In the genomic region with DNA sequence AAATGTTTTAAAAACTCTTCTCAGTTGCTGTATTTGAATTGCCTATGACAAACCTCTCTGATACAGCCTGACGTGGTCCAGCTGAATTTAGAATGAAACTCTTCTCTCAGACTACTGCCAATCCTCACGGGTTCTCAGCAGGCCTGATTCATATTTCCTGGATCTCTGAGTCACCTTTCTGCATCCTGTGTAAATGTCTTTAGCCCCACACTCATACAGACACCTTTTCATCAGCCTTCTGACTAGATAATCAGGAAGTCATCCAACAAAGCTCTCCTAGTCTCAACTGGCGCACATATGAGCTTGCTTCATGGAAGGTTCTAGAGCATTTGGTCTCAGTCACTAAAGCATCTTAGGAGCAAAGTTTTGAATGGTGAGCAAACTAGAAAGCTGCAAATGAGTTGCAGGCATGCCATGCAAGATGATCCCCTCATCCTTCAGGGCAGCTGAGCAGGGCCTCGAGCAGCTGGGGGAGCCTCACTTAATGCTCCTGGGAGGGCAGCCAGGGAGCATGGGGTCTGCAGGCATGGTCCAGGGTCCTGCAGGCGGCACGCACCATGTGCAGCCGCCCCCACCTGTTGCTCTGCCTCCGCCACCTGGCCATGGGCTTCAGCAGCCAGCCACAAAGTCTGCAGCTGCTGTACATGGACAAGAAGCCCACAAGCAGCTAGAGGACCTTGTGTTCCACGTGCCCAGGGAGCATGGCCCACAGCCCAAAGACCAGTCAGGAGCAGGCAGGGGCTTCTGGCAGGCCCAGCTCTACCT, we compare ENCODE assay signal across 8 cellular contexts.
A peak's percentile ranks its signal among the peaks of the same experiment; 100 is the strongest.
DNase-seq lines count a peak whose midpoint lies in the region; ATAC-seq and TF ChIP-seq lines count a peak whose summit lies in the region.

No MANE protein-coding gene starts in this region.

- H3K36me3 ChIP-seq in gastrocnemius medialis: no peaks in the 10 kb centered on the region

- H3K27ac ChIP-seq in gastrocnemius medialis: peak overlapping the region in 1 of 4 donors; percentile 63

- intact Hi-C loops in gastrocnemius medialis (cut with DNase I; ENCODE audit: low total_unique reads): no loop called here

- in situ Hi-C loops in astrocyte of the cerebellum (cut with HindIII; ENCODE audit: low sequenced_read_pairs) (no loop called here), gastrocnemius medialis (cut with MboI; ENCODE audit: low sequenced_read_pairs in 4 of 4) (no loop called here)

- no peaks in the 10 kb centered on the region for H3K9me3 ChIP-seq in gastrocnemius medialis

- no peak for TF ChIP-seq POLR2A in gastrocnemius medialis (IDR thresholded peaks at IDR 0.05)

- H3K4me3 ChIP-seq in astrocyte of the cerebellum (ENCODE audit: low read depth, low read length) (no peak overlapping the region), gastrocnemius medialis (no peak overlapping the region)

- H3K4me1 ChIP-seq in gastrocnemius medialis: peaks cover 20 to 25% of the 10 kb centered on the region in 2 donors

- no peaks in the 10 kb centered on the region for H3K27me3 ChIP-seq in gastrocnemius medialis

- peak; percentile 66 to 85 for ATAC-seq in gastrocnemius medialis
- ATAC-seq in HG02970 (IDR thresholded peaks at IDR 0.05; ENCODE audit: low FRiP score, unreplicated experiment): no peak
- no peak for ATAC-seq in GM21447 (IDR thresholded peaks at IDR 0.05; ENCODE audit: unreplicated experiment)
- ATAC-seq in HG02981 (IDR thresholded peaks at IDR 0.05; ENCODE audit: unreplicated experiment): no peak

- TF ChIP-seq CTCF in astrocyte of the cerebellum (IDR thresholded peaks at IDR 0.05; ENCODE audit: low read depth, low read length, missing control alignments): no peak
- TF ChIP-seq CTCF in gastrocnemius medialis (IDR thresholded peaks at IDR 0.05 in 4 of 5, conservative IDR thresholded peaks at IDR 0.05 in 1 of 5): no peak

- DNase-seq in EL: peak; percentile 91
- peak; percentile 45 for DNase-seq in NCI-H69 (lab: John Stamatoyannopoulos, UW)
- peak; percentile 70 for DNase-seq in astrocyte of the cerebellum (ENCODE audit: low read depth)
- no peak for DNase-seq in gastrocnemius medialis
- DNase-seq in NCI-H1694 treated with DMSO at 0.1 percent for 48 hours (lab: John Stamatoyannopoulos, UW): no peak

Comparison
In these comparisons a context has a peak if more than half of its experiments do, and no peak if none do; other contexts are left out.
1. DNase-seq: peak in EL (single experiment), NCI-H69 (single experiment) and astrocyte of the cerebellum (single experiment); none in gastrocnemius medialis (0 of 2) and NCI-H1694 treated with DMSO at 0.1 percent for 48 hours (single experiment).
2. ATAC-seq: peak in gastrocnemius medialis (2 of 2); none in HG02970 (single experiment), GM21447 (single experiment) and HG02981 (single experiment).